In genomic region chr16:54112807-54113206, GRCh38 we compare ENCODE assay signal across 28 cellular contexts.
"Had no signal": no experiment of that assay in that cellular context is flagged by ENCODE, and none has a peak within 500 bp of the region (broad histone marks: within the 10 kb centered on the region; RNA-seq: fewer than 3 reads in every experiment).

No MANE protein-coding gene starts in this region.

- H3K27me3 ChIP-seq: colonic mucosa, dorsolateral prefrontal cortex, esophagus muscularis mucosa, esophagus squamous epithelium, foreskin keratinocyte, gastrocnemius medialis, gastroesophageal sphincter, heart left ventricle, heart right ventricle had no signal

- H3K4me3 ChIP-seq: colonic mucosa, coronary artery, dorsolateral prefrontal cortex, esophagus muscularis mucosa, esophagus squamous epithelium, gastrocnemius medialis, gastroesophageal sphincter, heart left ventricle, heart right ventricle had no signal

- ATAC-seq: effector memory CD8-positive, alpha-beta T cell; esophagus mucosa; foreskin keratinocyte; gastrocnemius medialis; gastroesophageal sphincter; heart left ventricle; heart right ventricle had no signal

- H3K27ac ChIP-seq: colonic mucosa, coronary artery, dorsolateral prefrontal cortex, epithelial cell of prostate, esophagus muscularis mucosa, esophagus squamous epithelium, foreskin keratinocyte, gastrocnemius medialis, gastroesophageal sphincter, heart left ventricle, heart right ventricle had no signal

- H3K4me1 ChIP-seq: colonic mucosa, esophagus muscularis mucosa, foreskin keratinocyte, gastrocnemius medialis, gastroesophageal sphincter had no signal

- H3K9me3 ChIP-seq: colonic mucosa, esophagus muscularis mucosa, esophagus squamous epithelium, gastrocnemius medialis, gastroesophageal sphincter, heart left ventricle, heart right ventricle had no signal

- H3K36me3 ChIP-seq: colonic mucosa, gastrocnemius medialis had no signal

- DNase-seq: colonic mucosa; cortex of kidney; dermis blood vessel endothelial cell; dorsolateral prefrontal cortex; effector CD4-positive, alpha-beta T cell; effector CD8-positive, alpha-beta T cell; effector memory CD4-positive, alpha-beta T cell; effector memory CD8-positive, alpha-beta T cell; endodermal cell; erythroblast; esophagus squamous epithelium; foreskin fibroblast; foreskin keratinocyte; foreskin melanocyte; gastrocnemius medialis; glutamatergic neuron; head of caudate nucleus; heart left ventricle; heart right ventricle had no signal

- FAIRE-seq: colon, endometrium, endothelial cell of umbilical vein, frontal cortex had no signal
